ENCODE assay signal across 8 cellular contexts in genomic region chr10:3172446-3173172, GRCh38. TPM values are rescaled to one million over a fixed set of nuclear protein-coding genes. Genes with fewer than 3 reads are reported as not detected.
DNase-seq lines count a peak whose midpoint lies in the region; ATAC-seq and TF ChIP-seq lines count a peak whose summit lies in the region.

TSS of gene PITRM1 (minus strand) at chr10:3172782. CDS start at chr10:3172772, 10 bp downstream.

- peaks cover 29% of the 10 kb centered on the region for H3K4me1 Mint-ChIP-seq in activated naive CD8-positive, alpha-beta T cell (ENCODE audit: low read depth)
- H3K4me1 Mint-ChIP-seq in glutamatergic neuron (ENCODE audit: low read depth, unreplicated experiment) (peaks cover 2% of the 10 kb centered on the region), osteocyte (ENCODE audit: unreplicated experiment) (peaks cover 19% of the 10 kb centered on the region)

- H3K4me3 Mint-ChIP-seq in activated naive CD8-positive, alpha-beta T cell = peak within 1 kb of the TSS; percentile 94
- H3K4me3 Mint-ChIP-seq in glutamatergic neuron (ENCODE audit: unreplicated experiment) (peak within 1 kb of the TSS; percentile 90), osteocyte (ENCODE audit: unreplicated experiment) (peak within 1 kb of the TSS; percentile 89)

- POLR2A ChIA-PET in GM10248 (lab: Yijun Ruan, JAX) = interaction anchor here (0.5 to 1.3 kb wide), 8 partner anchors 8 to 702 kb away, joined by 3 to 9 read pairs (median 3); no protein-coding TSS in a partner anchor

- peak; percentile 98 for DNase-seq in GM10248 (ENCODE audit: extremely low spot score)
- peak; percentile 99 for DNase-seq in NCI-H1092 treated with DMSO at 0.1 percent for 48 hours (lab: John Stamatoyannopoulos, UW)
- peak; percentile 71 for DNase-seq in SKM-1 (lab: John Stamatoyannopoulos, UW; ENCODE audit: unreplicated experiment)
- DNase-seq in glutamatergic neuron = peak; percentile 98
- peak; percentile 99 for DNase-seq in osteocyte (ENCODE audit: extremely low spot score, unreplicated experiment)

- no peaks in the 10 kb centered on the region for H3K9me3 Mint-ChIP-seq in activated naive CD8-positive, alpha-beta T cell (ENCODE audit: low read depth)
- H3K9me3 Mint-ChIP-seq in glutamatergic neuron (ENCODE audit: unreplicated experiment) = peaks cover 4% of the 10 kb centered on the region
- H3K9me3 Mint-ChIP-seq in osteocyte (ENCODE audit: unreplicated experiment) = no peaks in the 10 kb centered on the region

- TF ChIP-seq CTCF in GM10248 (IDR thresholded peaks at IDR 0.05; ENCODE audit: control extremely low read depth, extremely low read depth, low read depth, missing control alignments) = no peak
- TF ChIP-seq CTCF in glutamatergic neuron (IDR thresholded peaks at IDR 0.05; ENCODE audit: partially characterized antibody, unreplicated experiment) = no peak
- no peak for TF ChIP-seq CTCF in osteocyte (IDR thresholded peaks at IDR 0.05)

- H3K9me3 ChIP-seq in thymus (ENCODE audit: control insufficient read depth) = no peaks in the 10 kb centered on the region

- peaks cover 4% of the 10 kb centered on the region for H3K4me1 ChIP-seq in thymus (ENCODE audit: control insufficient read depth, insufficient read depth, low read length)

- H3K36me3 ChIP-seq in thymus (ENCODE audit: control insufficient read depth, insufficient read depth) = peaks cover 20% of the 10 kb centered on the region

- peaks cover 6% of the 10 kb centered on the region for H3K36me3 Mint-ChIP-seq in activated naive CD8-positive, alpha-beta T cell
- H3K36me3 Mint-ChIP-seq in glutamatergic neuron (ENCODE audit: unreplicated experiment) (peaks cover 3% of the 10 kb centered on the region), osteocyte (ENCODE audit: unreplicated experiment) (peaks cover 12% of the 10 kb centered on the region)

- peak within 1 kb of the TSS; percentile 95 for H3K27ac Mint-ChIP-seq in activated naive CD8-positive, alpha-beta T cell
- H3K27ac Mint-ChIP-seq in glutamatergic neuron (ENCODE audit: unreplicated experiment) (peak within 1 kb of the TSS; percentile 62), osteocyte (ENCODE audit: unreplicated experiment) (peak within 1 kb of the TSS; percentile 94)

- no peaks in the 10 kb centered on the region for H3K27me3 Mint-ChIP-seq in activated naive CD8-positive, alpha-beta T cell
- peaks cover 2% of the 10 kb centered on the region for H3K27me3 Mint-ChIP-seq in glutamatergic neuron (ENCODE audit: unreplicated experiment)
- H3K27me3 Mint-ChIP-seq in osteocyte (ENCODE audit: unreplicated experiment) = peaks cover 10% of the 10 kb centered on the region

- peak; percentile 97 for ATAC-seq in HG02610 (IDR thresholded peaks at IDR 0.05; ENCODE audit: unreplicated experiment)

- under 1% methylated on average over 73 of the region's 73 CpGs for WGBS in thymus

- peak within 1 kb of the TSS; percentile 92 for H3K27ac ChIP-seq in thymus (ENCODE audit: low read depth)

- CTCF ChIA-PET in GM10248 (lab: Yijun Ruan, JAX) = interaction anchor here (0.9 to 1.4 kb wide), 3 partner anchors 19 to 21 kb away, joined by 3 to 4 read pairs (median 3); no protein-coding TSS in a partner anchor

- H3K27me3 ChIP-seq in thymus (ENCODE audit: control insufficient read depth, insufficient read depth) = no peaks in the 10 kb centered on the region

- H3K4me3 ChIP-seq in thymus (ENCODE audit: low read length) = peak within 1 kb of the TSS; percentile 91

RNA-seq across cellular contexts. Expression of gene PITRM1, which starts in this region (rescaled TPM):
- total RNA-seq in glutamatergic neuron (ENCODE audit: unreplicated experiment) (65.8 TPM), osteocyte (76.5 and 78.7 TPM in 2 replicates)
- polyA plus RNA-seq in thymus = 159 TPM

Comparison
In these comparisons a context has a peak if more than half of its experiments do, and no peak if none do; other contexts are left out.
1. Peak in every context shown above with its lines: DNase-seq, ATAC-seq, H3K4me3 ChIP-seq and H3K27ac ChIP-seq.